In the genomic region with DNA sequence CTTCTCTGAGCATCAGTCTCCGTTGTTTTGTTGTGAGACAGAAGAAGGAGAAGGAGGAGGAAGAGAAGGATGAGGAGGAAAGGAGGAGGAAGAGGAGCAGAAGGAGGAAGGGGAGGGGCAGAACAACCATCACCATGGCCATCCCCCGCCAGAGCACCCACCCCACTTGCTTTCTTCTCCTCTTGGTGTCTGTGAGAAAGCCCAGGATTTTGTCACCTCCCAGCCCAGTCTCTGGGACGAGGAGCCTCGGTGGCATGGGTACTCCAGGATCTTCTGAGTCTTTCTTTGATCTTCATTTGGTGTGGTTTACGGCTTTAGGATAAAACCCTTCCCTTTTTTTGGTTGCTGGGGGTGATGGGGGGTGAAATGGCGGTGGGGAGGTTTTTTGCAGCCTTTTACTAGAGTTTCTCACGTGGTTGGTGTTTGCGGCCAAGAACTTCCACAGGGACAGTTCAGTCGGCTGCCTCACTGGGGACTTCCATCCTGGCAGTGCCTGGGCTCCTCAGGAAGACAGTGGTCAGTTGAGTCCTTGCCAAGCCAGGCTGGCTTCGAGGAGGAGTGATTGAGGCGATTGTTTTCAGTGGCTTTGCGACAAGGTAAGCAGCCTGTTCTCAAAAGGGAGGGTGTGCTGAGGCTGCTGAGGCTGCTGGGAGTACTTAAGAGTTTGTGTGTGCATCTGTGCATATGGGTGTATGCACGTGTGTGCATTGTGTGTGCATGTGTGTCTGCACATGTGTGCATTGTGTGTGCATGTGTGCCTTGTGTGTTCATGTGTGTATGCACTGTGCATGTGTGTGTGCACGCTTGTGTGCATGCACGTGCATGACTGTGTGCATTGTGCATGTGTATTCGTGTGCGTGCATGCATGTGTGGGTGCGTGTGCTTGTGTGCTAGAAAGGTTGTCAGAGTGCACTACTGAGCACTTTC, we compare ENCODE assay signal across 29 cellular contexts.
A peak's percentile ranks its signal among the peaks of the same experiment; 100 is the strongest.
DNase-seq lines count a peak whose midpoint lies in the region; ATAC-seq and TF ChIP-seq lines count a peak whose summit lies in the region.
"Had no signal": no experiment of that assay in that cellular context is flagged by ENCODE, and none has a peak within 500 bp of the region (broad histone marks: within the 10 kb centered on the region; RNA-seq: fewer than 3 reads in every experiment).

No MANE protein-coding gene starts in this region.

- no peak overlapping the region for H3K4me3 ChIP-seq in BLaER1 treated with 17β-estradiol and CSF1 and Interleukin-3, amounts not matched to agents 10 nM and 100 nM
- H3K4me3 ChIP-seq in neuronal stem cell (ENCODE audit: low read length in 2 of 2), result peak overlapping the region in 1 of 2 donors; percentile 57
- H3K4me3 ChIP-seq: body of pancreas, gastroesophageal sphincter, lung, mucosa of descending colon, pancreas, PC-9, thoracic aorta had no signal

- no peak overlapping the region for H3K18ac ChIP-seq in neuronal stem cell (ENCODE audit: low read length)

- H3K36me3 Mint-ChIP-seq in naive thymus-derived CD8-positive, alpha-beta T cell, result peaks cover 0 to 6% (median 0%) of the 10 kb centered on the region in 3 donors
- H3K36me3 Mint-ChIP-seq: activated CD4-positive, alpha-beta memory T cell treated with anti-CD3 and anti-CD28 coated beads for 36 hours had no signal

- peaks cover 3 to 36% (median 22%) of the 10 kb centered on the region in 10 experiments for H3K4me1 ChIP-seq in BLaER1 treated with 17β-estradiol and CSF1 and Interleukin-3, amounts not matched to agents 10 nM and 100 nM
- H3K4me1 ChIP-seq in neuronal stem cell (ENCODE audit: control insufficient read depth in 2 of 2, insufficient read depth in 1 of 2, low read depth in 1 of 2, low read length in 2 of 2), result no peaks in the 10 kb centered on the region
- H3K4me1 ChIP-seq: body of pancreas, gastroesophageal sphincter, pancreas had no signal

- H3K9me3 ChIP-seq in BLaER1 treated with 17β-estradiol and CSF1 and Interleukin-3, amounts not matched to agents 10 nM and 100 nM (replicated peaks in 1 of 11), result peaks cover 0 to 15% (median 8%) of the 10 kb centered on the region in 11 experiments; a peak in 9 of 22 replicates
- H3K9me3 ChIP-seq in neuronal stem cell (replicated peaks in 1 of 2; ENCODE audit: control insufficient read depth in 2 of 2, insufficient read depth in 1 of 2, low read depth in 1 of 2, low read length in 2 of 2), result peaks cover 0 to 53% of the 10 kb centered on the region in 2 donors
- H3K9me3 ChIP-seq: mucosa of descending colon, pancreas, thoracic aorta had no signal

- H3K4me1 Mint-ChIP-seq in naive thymus-derived CD8-positive, alpha-beta T cell, result no peaks in the 10 kb centered on the region
- H3K4me1 Mint-ChIP-seq: stimulated activated naive CD8-positive, alpha-beta T cell treated with anti-CD3 and anti-CD28 coated beads, Interleukin-15, amount 100 ng/mL, for 72 hours had no signal

- no peak overlapping the region for H3K9ac ChIP-seq in BLaER1 treated with 17β-estradiol and CSF1 and Interleukin-3, amounts not matched to agents 10 nM and 100 nM
- H3K9ac ChIP-seq in neuronal stem cell (ENCODE audit: low read depth, low read length, poor library complexity), result peak overlapping the region; percentile 38

- ATAC-seq in naive thymus-derived CD8-positive, alpha-beta T cell, result no peak
- ATAC-seq: activated T-cell treated with anti-CD3 and anti-CD28 coated beads, Interleukin-2, amount 50 U/mL, for 72 hours; gastroesophageal sphincter; stimulated activated naive CD8-positive, alpha-beta T cell treated with anti-CD3 and anti-CD28 coated beads, Interleukin-15, amount 100 ng/mL, for 72 hours had no signal

- no peak overlapping the region for H3K27ac ChIP-seq in BLaER1 treated with 17β-estradiol and CSF1 and Interleukin-3, amounts not matched to agents 10 nM and 100 nM
- no peak overlapping the region for H3K27ac ChIP-seq in neuronal stem cell (replicated peaks; ENCODE audit: low read length)
- H3K27ac ChIP-seq: body of pancreas, C4-2B, gastroesophageal sphincter, pancreas, PC-9, thoracic aorta had no signal

- H4K8ac ChIP-seq in neuronal stem cell (ENCODE audit: low read depth, low read length), result no peak overlapping the region

- H2BK12ac ChIP-seq in neuronal stem cell (ENCODE audit: low read length), result no peak overlapping the region

- H2BK15ac ChIP-seq in neuronal stem cell (ENCODE audit: low read length), result no peak overlapping the region

- H2BK120ac ChIP-seq in neuronal stem cell (ENCODE audit: low read depth, low read length), result no peak overlapping the region

- no peaks in the 10 kb centered on the region for H3K36me3 ChIP-seq in BLaER1 treated with 17β-estradiol and CSF1 and Interleukin-3, amounts not matched to agents 10 nM and 100 nM
- peaks cover 0 to 2% of the 10 kb centered on the region in 2 donors for H3K36me3 ChIP-seq in neuronal stem cell (replicated peaks in 1 of 2; ENCODE audit: control insufficient read depth in 2 of 2, insufficient read depth in 2 of 2, low read length in 2 of 2)
- H3K36me3 ChIP-seq: gastroesophageal sphincter, pancreas, thoracic aorta had no signal

- DNase-seq in M059J (ENCODE audit: low read depth) (peak; percentile 67), astrocyte of the hippocampus (ENCODE audit: low read depth, low spot score) (peak; percentile 19), neuronal stem cell (ENCODE audit: low spot score) (no peak), GM13977 (ENCODE audit: low spot score) (no peak), GDM1 (lab: John Stamatoyannopoulos, UW) (no peak)
- DNase-seq in naive thymus-derived CD8-positive, alpha-beta T cell, result no peak
- DNase-seq: activated CD4-positive, alpha-beta memory T cell treated with anti-CD3 and anti-CD28 coated beads for 36 hours; activated CD4-positive, alpha-beta T cell treated with anti-CD3 and anti-CD28 coated beads for 1 hour; activated naive CD4-positive, alpha-beta T cell; activated T-cell treated with anti-CD3 and anti-CD28 coated beads, Interleukin-2, amount 50 U/mL, for 72 hours; body of pancreas; cerebellar nuclear complex; COR-L47; HCEC 1CT; left cardiac atrium; mucosa of descending colon; NCI-H1105 treated with DMSO at 0.1 percent for 48 hours; NCI-H2029 treated with DMSO at 0.1 percent for 48 hours; NCI-H526; pancreas; stimulated activated CD4-positive, alpha-beta T cell treated with anti-CD3 and anti-CD28 coated beads, Interleukin-2, amount 100 ng/mL, for 48 hours; stimulated activated naive CD8-positive, alpha-beta T cell treated with anti-CD3 and anti-CD28 coated beads, Interleukin-15, amount 100 ng/mL, for 72 hours had no signal

- no peak for TF ChIP-seq CTCF in GM13977 (IDR thresholded peaks at IDR 0.05; ENCODE audit: extremely low read depth, insufficient read depth, missing control alignments)

- H3K9me3 Mint-ChIP-seq in naive thymus-derived CD8-positive, alpha-beta T cell, result peaks cover 0 to 5% (median 0%) of the 10 kb centered on the region in 9 donors
- H3K9me3 Mint-ChIP-seq: activated T-cell treated with anti-CD3 and anti-CD28 coated beads, Interleukin-2, amount 50 U/mL, for 72 hours; stimulated activated naive CD8-positive, alpha-beta T cell treated with anti-CD3 and anti-CD28 coated beads, Interleukin-15, amount 100 ng/mL, for 72 hours had no signal

- H3K14ac ChIP-seq in neuronal stem cell (ENCODE audit: low read length), result no peak overlapping the region

- H2AK5ac ChIP-seq in neuronal stem cell (ENCODE audit: low read depth, low read length), result no peak overlapping the region

- H3K79me1 ChIP-seq in neuronal stem cell (ENCODE audit: low read depth, low read length), result no peaks in the 10 kb centered on the region

- no peak overlapping the region for H4K91ac ChIP-seq in neuronal stem cell (ENCODE audit: low read depth, low read length, poor library complexity)

- no peak overlapping the region for H3K27ac Mint-ChIP-seq in naive thymus-derived CD8-positive, alpha-beta T cell
- H3K27ac Mint-ChIP-seq: activated CD4-positive, alpha-beta memory T cell treated with anti-CD3 and anti-CD28 coated beads for 36 hours; activated T-cell treated with anti-CD3 and anti-CD28 coated beads, Interleukin-2, amount 50 U/mL, for 72 hours; nephron had no signal

- WGBS in neuronal stem cell (ENCODE audit: extremely low coverage in 2 of 2, insufficient read length in 2 of 2, insufficient replicate concordance in 1 of 2), 2 donors, result no CpG with 5 or more reads among the region's 18 CpGs

- H3K27me3 ChIP-seq in BLaER1 treated with 17β-estradiol and CSF1 and Interleukin-3, amounts not matched to agents 10 nM and 100 nM, result no peaks in the 10 kb centered on the region
- peaks cover 0 to 10% (median 0%) of the 10 kb centered on the region in 3 experiments for H3K27me3 ChIP-seq in neuronal stem cell (ENCODE audit: control insufficient read depth in 3 of 3, insufficient read depth in 3 of 3, low read depth in 1 of 3, low read length in 3 of 3)
- H3K27me3 ChIP-seq: body of pancreas, pancreas had no signal

- POLR2A ChIA-PET in naive thymus-derived CD8-positive, alpha-beta T cell (lab: Charles Lee), result no interaction called here

- no peak overlapping the region for H3K4ac ChIP-seq in neuronal stem cell (ENCODE audit: low read length)

- H2AFZ ChIP-seq in neuronal stem cell (ENCODE audit: low read length), result no peak overlapping the region
- H2AFZ ChIP-seq: PC-9 had no signal

- H3K23ac ChIP-seq in neuronal stem cell (ENCODE audit: low read depth, low read length, poor library complexity), result peak overlapping the region; percentile 43

- H3K27me3 Mint-ChIP-seq in naive thymus-derived CD8-positive, alpha-beta T cell, result peaks cover under 1 to 28% (median 24%) of the 10 kb centered on the region in 5 donors

- H3K4me3 Mint-ChIP-seq in naive thymus-derived CD8-positive, alpha-beta T cell, result no peak overlapping the region
- H3K4me3 Mint-ChIP-seq: activated CD4-positive, alpha-beta memory T cell treated with anti-CD3 and anti-CD28 coated beads for 36 hours; activated T-cell treated with anti-CD3 and anti-CD28 coated beads, Interleukin-2, amount 50 U/mL, for 72 hours; nephron; stimulated activated naive CD8-positive, alpha-beta T cell treated with anti-CD3 and anti-CD28 coated beads, Interleukin-15, amount 100 ng/mL, for 72 hours had no signal

- H4K20me1 ChIP-seq in BLaER1 treated with 17β-estradiol and CSF1 and Interleukin-3, amounts not matched to agents 10 nM and 100 nM, result peaks cover 0 to 9% (median 0%) of the 10 kb centered on the region in 11 experiments; a peak in 1 of 22 replicates

- H3K4me2 ChIP-seq in BLaER1 treated with 17β-estradiol and CSF1 and Interleukin-3, amounts not matched to agents 10 nM and 100 nM, result peak overlapping the region in 7 of 11 experiments; percentile 27 to 83 (median 63); a peak in 12 of 22 replicates
- no peak overlapping the region for H3K4me2 ChIP-seq in neuronal stem cell (ENCODE audit: insufficient read depth, low read length, poor library complexity, severe bottlenecking)

- no peak overlapping the region for H2BK5ac ChIP-seq in neuronal stem cell (ENCODE audit: low read length)

- in situ Hi-C loops in GM13977 (cut with MboI; ENCODE audit: low pct_unique_long_range_greater_than_20kb, low sequenced_read_pairs, unreplicated experiment), result no loop called here

Comparison
In these comparisons a context has a peak if more than half of its experiments do, and no peak if none do; other contexts are left out.
1. DNase-seq: peak in M059J (single experiment) and astrocyte of the hippocampus (single experiment); none in neuronal stem cell (single experiment), GM13977 (single experiment), GDM1 (single experiment) and naive thymus-derived CD8-positive, alpha-beta T cell (0 of 10).